ENCODE assay signal across 8 cellular contexts in the genomic region with DNA sequence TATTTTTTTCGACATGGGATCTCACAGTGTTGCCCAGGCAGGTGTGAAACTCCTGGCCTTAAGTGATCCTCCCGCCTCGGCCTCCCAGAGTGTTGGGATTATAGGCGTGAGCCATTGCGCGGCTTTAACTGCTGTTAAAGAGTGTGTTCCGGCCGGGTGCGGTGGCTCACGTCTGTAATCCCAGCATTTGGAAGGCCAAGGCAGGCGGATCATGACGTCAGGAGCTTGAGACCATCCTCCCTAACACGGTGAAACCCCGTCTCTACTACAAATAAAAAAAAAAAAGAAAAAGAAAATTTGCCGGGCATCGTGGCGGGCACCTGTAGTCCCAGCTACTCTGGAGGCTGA. TPM values are rescaled to one million over a fixed set of nuclear protein-coding genes. Genes with fewer than 3 reads are reported as not detected.
A peak's percentile ranks its signal among the peaks of the same experiment; 100 is the strongest.
DNase-seq lines count a peak whose midpoint lies in the region; ATAC-seq and TF ChIP-seq lines count a peak whose summit lies in the region.

No MANE protein-coding gene starts in this region.

- ATAC-seq in gastrocnemius medialis, result no peak

- H3K36me3 ChIP-seq in gastrocnemius medialis, result no peaks in the 10 kb centered on the region

- TF ChIP-seq CTCF in GM12865 (IDR thresholded peaks at IDR 0.05; ENCODE audit: insufficient read depth, low read depth, low read length, missing control alignments) (no peak), fibroblast of pulmonary artery (IDR thresholded peaks at IDR 0.05; ENCODE audit: low read length, missing control alignments) (no peak), gastrocnemius medialis (IDR thresholded peaks at IDR 0.05 in 4 of 5, conservative IDR thresholded peaks at IDR 0.05 in 1 of 5) (no peak)

- no peaks in the 10 kb centered on the region for H3K27me3 ChIP-seq in gastrocnemius medialis

- H3K4me1 ChIP-seq in gastrocnemius medialis, result peaks cover 15 to 20% of the 10 kb centered on the region in 2 donors

- H3K27ac ChIP-seq in gastrocnemius medialis, result peak overlapping the region; percentile 97 to 99 (median 98)

- H3K9me3 ChIP-seq in gastrocnemius medialis, result no peaks in the 10 kb centered on the region

- no peak for TF ChIP-seq POLR2A in gastrocnemius medialis (IDR thresholded peaks at IDR 0.05)

- DNase-seq in GM12865 (ENCODE audit: low read depth) (no peak), RPMI7951 (ENCODE audit: low read depth) (peak; percentile 54), fibroblast of pulmonary artery (ENCODE audit: low read depth) (peak; percentile 35), gastrocnemius medialis (no peak), midbrain (lab: John Stamatoyannopoulos, UW) (no peak), COR-L47 (lab: John Stamatoyannopoulos, UW) (no peak), iPS-NIHi11 (ENCODE audit: low spot score) (no peak), posterior vena cava (ENCODE audit: low spot score) (no peak)

- intact Hi-C loops in gastrocnemius medialis (cut with DNase I; ENCODE audit: low total_unique reads) (loop anchor here (2.0 to 5.0 kb wide), 4 partner anchors 87 to 255 kb away; partner anchors contain the start of gene TYW1), posterior vena cava (cut with DNase I) (no loop called here)

- in situ Hi-C loops in gastrocnemius medialis (cut with MboI; ENCODE audit: low sequenced_read_pairs in 4 of 4), result no loop called here

- H3K4me3 ChIP-seq in GM12865 (ENCODE audit: low read depth, low read length) (peak overlapping the region; percentile 90), fibroblast of pulmonary artery (replicated peaks; ENCODE audit: low read depth, low read length) (peak overlapping the region; percentile 89), gastrocnemius medialis (peak overlapping the region; percentile 82 to 100 (median 98))

RNA-seq across cellular contexts. Expression of gene RABGEF1, which starts 1.1 kb away (rescaled TPM):
- 38.8 and 42.2 TPM in 2 replicates for total RNA-seq in RPMI7951 (2014; rRNA removed; shearing (Covaris generic))
- 10 to 100 TPM; 18.8 to 29.7 (median 24.9) TPM for total RNA-seq in gastrocnemius medialis
- total RNA-seq in posterior vena cava, result 10 to 100 TPM; 29.9 to 39.6 TPM

Comparison
In these comparisons a context has a peak if more than half of its experiments do, and no peak if none do; other contexts are left out.
1. DNase-seq: peak in RPMI7951 (single experiment) and fibroblast of pulmonary artery (single experiment); none in GM12865 (single experiment), gastrocnemius medialis (0 of 2), midbrain (single experiment), COR-L47 (single experiment), iPS-NIHi11 (single experiment) and posterior vena cava (single experiment).
2. Peak in every context shown above with its lines, with median percentiles within 50 percentile points of each other: H3K4me3 ChIP-seq.